Comparison of ENCODE assay signal across 18 cellular contexts in the genomic region with DNA sequence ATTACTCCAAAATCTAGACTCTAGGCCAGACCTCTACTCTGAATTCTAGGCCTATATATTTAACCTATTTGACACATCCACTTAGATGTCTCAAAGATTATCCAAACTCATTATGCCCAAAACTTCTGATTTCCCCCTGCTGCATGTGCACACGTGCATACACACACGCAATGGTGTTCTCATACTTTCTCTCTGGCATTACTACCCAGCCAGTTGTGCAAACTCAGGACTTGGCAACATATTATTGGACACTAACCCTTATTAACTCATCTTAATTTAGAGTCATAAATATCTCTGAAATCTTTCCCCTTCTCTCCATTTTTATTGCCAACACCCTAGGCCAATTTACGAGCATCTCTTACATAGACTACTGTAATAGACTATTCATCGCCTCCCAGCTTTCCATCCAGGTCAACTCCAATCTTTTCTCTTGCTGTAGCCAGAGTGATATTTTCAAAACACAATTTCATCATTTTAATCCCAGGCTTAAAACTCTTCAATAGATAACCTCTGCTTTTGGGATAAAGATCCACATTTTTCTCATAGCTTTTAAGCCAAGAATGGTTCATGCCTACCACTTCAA.
DNase-seq lines count a peak whose midpoint lies in the region; ATAC-seq and TF ChIP-seq lines count a peak whose summit lies in the region.
"Had no signal": no experiment of that assay in that cellular context is flagged by ENCODE, and none has a peak within 500 bp of the region (broad histone marks: within the 10 kb centered on the region; RNA-seq: fewer than 3 reads in every experiment).

No MANE protein-coding gene starts in this region.

- H3K36me3 ChIP-seq in subcutaneous abdominal adipose tissue (ENCODE audit: control insufficient read depth in 5 of 5, insufficient read depth in 5 of 5, low read length in 5 of 5), result peaks cover 0 to 7% (median 0%) of the 10 kb centered on the region in 5 donors
- no peaks in the 10 kb centered on the region for H3K36me3 ChIP-seq in ascending aorta
- H3K36me3 ChIP-seq: HAP-1 had no signal

- DNase-seq in amniotic epithelial cell (ENCODE audit: low read depth) (peak; percentile 27), left ventricle myocardium superior (no peak), ascending aorta (ENCODE audit: low spot score in 2 of 2) (no peak), Ammon's horn (ENCODE audit: low spot score) (no peak), GM10248 (ENCODE audit: extremely low spot score) (no peak)
- DNase-seq: Caco-2; CD4-positive, CD25-positive, alpha-beta regulatory T cell; CD8-positive, alpha-beta T cell; DMS153; DND-41; HFFc6 had no signal

- no peak overlapping the region for H3K9ac ChIP-seq in subcutaneous abdominal adipose tissue (ENCODE audit: low read length in 5 of 5)
- H3K9ac ChIP-seq: BLaER1 had no signal

- TF ChIP-seq CTCF in VCaP (conservative IDR thresholded peaks at IDR 0.05) (no peak), ascending aorta (IDR thresholded peaks at IDR 0.05) (no peak), GM10248 (IDR thresholded peaks at IDR 0.05; ENCODE audit: control extremely low read depth, extremely low read depth, low read depth, missing control alignments) (no peak)

- peak overlapping the region; percentile 91 for H3K27ac ChIP-seq in VCaP
- H3K27ac ChIP-seq in subcutaneous abdominal adipose tissue (ENCODE audit: low read depth, low read length), result peak overlapping the region; percentile 48
- no peak overlapping the region for H3K27ac ChIP-seq in ascending aorta
- H3K27ac ChIP-seq: BLaER1, C4-2B had no signal

- CTCF ChIA-PET in GM10248 (lab: Yijun Ruan, JAX), result no interaction called here

- H3K4me1 ChIP-seq in subcutaneous abdominal adipose tissue (ENCODE audit: control insufficient read depth in 5 of 5, insufficient read depth in 5 of 5, low read length in 5 of 5) (peaks cover 2 to 19% (median 5%) of the 10 kb centered on the region in 5 donors), ascending aorta (no peaks in the 10 kb centered on the region)
- H3K4me1 ChIP-seq: HAP-1 had no signal

- peak; percentile 75 for ATAC-seq in left ventricle myocardium superior
- ATAC-seq: CD8-positive, alpha-beta T cell; GM12878; GM23338 had no signal

- POLR2A ChIA-PET in GM10248 (lab: Yijun Ruan, JAX), result no interaction called here

- intact Hi-C loops in left ventricle myocardium superior (cut with micrococcal nuclease) (no loop called here), ascending aorta (cut with DNase I) (loop anchor here (1.0 kb wide), 1 partner anchor 18 kb away; no protein-coding TSS in a partner anchor)

- H3K4me3 ChIP-seq in subcutaneous abdominal adipose tissue (ENCODE audit: low read depth in 1 of 5, low read length in 5 of 5), result no peak overlapping the region
- H3K4me3 ChIP-seq in ascending aorta, result no peak overlapping the region
- H3K4me3 ChIP-seq: BLaER1, GM12878, GM23338, HAP-1 had no signal

- H3K9me3 ChIP-seq in subcutaneous abdominal adipose tissue (ENCODE audit: control insufficient read depth in 5 of 5, low read length in 5 of 5) (no peaks in the 10 kb centered on the region), ascending aorta (no peaks in the 10 kb centered on the region)
- H3K9me3 ChIP-seq: Caco-2, HAP-1 had no signal

- H3K27me3 ChIP-seq in subcutaneous abdominal adipose tissue (ENCODE audit: control insufficient read depth in 5 of 5, insufficient read depth in 4 of 5, low read length in 5 of 5) (no peaks in the 10 kb centered on the region), ascending aorta (no peaks in the 10 kb centered on the region)
- H3K27me3 ChIP-seq: BLaER1 had no signal

Comparison
In these comparisons a context has a peak if more than half of its experiments do, and no peak if none do; other contexts are left out.
1. H3K27ac ChIP-seq: peak in VCaP (single experiment) and subcutaneous abdominal adipose tissue (single experiment); none in ascending aorta (0 of 2).